Comparison of ENCODE assay signal across 1 cellular context in genomic region chr3:143731776-143732175, GRCh38.
TF ChIP-seq lines count a peak whose summit lies in the region.

No MANE protein-coding gene starts in this region.

TF ChIP-seq in HepG2, 621 proteins besides CTCF, POLR2A, EP300 and RAD21 (continued from another document):
- TF ChIP-seq ZFP91 (CRISPR knock-in tag; IDR thresholded peaks at IDR 0.05; ENCODE audit: borderline replicate concordance), result no peak
- TF ChIP-seq PAF1 (CRISPR knock-in tag; IDR thresholded peaks at IDR 0.05), result no peak
- no peak for TF ChIP-seq SRY (CRISPR knock-in tag; IDR thresholded peaks at IDR 0.05)
- no peak for TF ChIP-seq FOXC1 (CRISPR knock-in tag; IDR thresholded peaks at IDR 0.05; ENCODE audit: borderline replicate concordance)
- TF ChIP-seq ZNF276 (CRISPR knock-in tag; IDR thresholded peaks at IDR 0.05; ENCODE audit: low read depth), result no peak
- no peak for TF ChIP-seq ATF6 (CRISPR knock-in tag; conservative IDR thresholded peaks at IDR 0.05)
